Comparison of ENCODE assay signal across 27 cellular contexts in genomic region chr16:85518398-85519049, GRCh38.
"Had no signal": no experiment of that assay in that cellular context is flagged by ENCODE, and none has a peak within 500 bp of the region (broad histone marks: within the 10 kb centered on the region; RNA-seq: fewer than 3 reads in every experiment).

No MANE protein-coding gene starts in this region.

- H3K9me3 ChIP-seq: ascending aorta, esophagus muscularis mucosa, heart left ventricle, left lung, lower lobe of right lung, right atrium auricular region, spleen, upper lobe of left lung, vagina had no signal

- H3K4me1 Mint-ChIP-seq: activated CD4-positive, alpha-beta memory T cell treated with anti-CD3 and anti-CD28 coated beads, Interleukin-2, amount 10 ng/mL, durations not matched to agents 7 days and 5 days; activated CD4-positive, alpha-beta T cell treated with anti-CD3 and anti-CD28 coated beads, Interleukin-2, amount 10 ng/mL, durations not matched to agents 24 days and 14 days; activated naive CD4-positive, alpha-beta T cell treated with anti-CD3 and anti-CD28 coated beads, Interleukin-2, amount 10 ng/mL, durations not matched to agents 7 days and 5 days; stimulated activated naive CD8-positive, alpha-beta T cell treated with anti-CD3 and anti-CD28 coated beads, Interleukin-15, amount 100 ng/mL, for 72 hours had no signal

- H3K4me3 Mint-ChIP-seq: activated CD4-positive, alpha-beta memory T cell treated with anti-CD3 and anti-CD28 coated beads, Interleukin-2, amount 10 ng/mL, durations not matched to agents 7 days and 5 days; activated CD4-positive, alpha-beta T cell treated with anti-CD3 and anti-CD28 coated beads, Interleukin-2, amount 10 ng/mL, durations not matched to agents 24 days and 14 days; activated naive CD4-positive, alpha-beta T cell treated with anti-CD3 and anti-CD28 coated beads, Interleukin-2, amount 10 ng/mL, durations not matched to agents 7 days and 5 days; activated naive CD8-positive, alpha-beta T cell treated with anti-CD3 and anti-CD28 coated beads, Interleukin-2, amount 10 ng/mL, durations not matched to agents 7 days and 5 days; activated T-cell treated with anti-CD3 and anti-CD28 coated beads, Interleukin-2, amount 50 U/mL, for 24 hours; brain; nephron progenitor cell; stimulated activated naive CD8-positive, alpha-beta T cell treated with anti-CD3 and anti-CD28 coated beads, Interleukin-15, amount 100 ng/mL, for 72 hours had no signal

- H3K27me3 ChIP-seq: ascending aorta, cardiac muscle cell, esophagus muscularis mucosa, foreskin keratinocyte, heart left ventricle, left lung, right atrium auricular region, spleen, upper lobe of left lung, vagina had no signal

- H3K4me3 ChIP-seq: ascending aorta, cardiac muscle cell, esophagus muscularis mucosa, heart left ventricle, left lung, lower lobe of right lung, right atrium auricular region, spleen, upper lobe of left lung, vagina had no signal

- H3K27me3 Mint-ChIP-seq: activated CD4-positive, alpha-beta memory T cell treated with anti-CD3 and anti-CD28 coated beads, Interleukin-2, amount 10 ng/mL, durations not matched to agents 7 days and 5 days; activated naive CD4-positive, alpha-beta T cell treated with anti-CD3 and anti-CD28 coated beads, Interleukin-2, amount 10 ng/mL, durations not matched to agents 7 days and 5 days; activated naive CD8-positive, alpha-beta T cell treated with anti-CD3 and anti-CD28 coated beads, Interleukin-2, amount 10 ng/mL, durations not matched to agents 7 days and 5 days; activated T-cell treated with anti-CD3 and anti-CD28 coated beads, Interleukin-2, amount 50 U/mL, for 24 hours; stimulated activated naive CD8-positive, alpha-beta T cell treated with anti-CD3 and anti-CD28 coated beads, Interleukin-15, amount 100 ng/mL, for 72 hours had no signal

- ATAC-seq: foreskin keratinocyte; left lung; lower lobe of right lung; stimulated activated naive CD8-positive, alpha-beta T cell treated with anti-CD3 and anti-CD28 coated beads, Interleukin-15, amount 100 ng/mL, for 72 hours had no signal

- H3K27ac ChIP-seq: ascending aorta, esophagus muscularis mucosa, foreskin keratinocyte, heart left ventricle, left lung, lower lobe of right lung, spleen, upper lobe of left lung, vagina had no signal

- DNase-seq: activated CD4-positive, alpha-beta memory T cell treated with anti-CD3 and anti-CD28 coated beads, Interleukin-2, amount 10 ng/mL, durations not matched to agents 7 days and 5 days; activated CD4-positive, alpha-beta T cell treated with anti-CD3 and anti-CD28 coated beads, Interleukin-2, amount 10 ng/mL, durations not matched to agents 24 days and 14 days; activated CD4-positive, CD25-positive, alpha-beta regulatory T cell treated with anti-CD3 and anti-CD28 coated beads, Interleukin-2, amount 50 U/mL, for 72 hours; activated CD8-positive, alpha-beta memory T cell treated with anti-CD3 and anti-CD28 coated beads, Interleukin-2, amount 50 U/mL, for 48 hours; activated gamma-delta T cell; activated naive CD4-positive, alpha-beta T cell treated with anti-CD3 and anti-CD28 coated beads, Interleukin-2, amount 10 ng/mL, durations not matched to agents 7 days and 5 days; activated naive CD8-positive, alpha-beta T cell treated with anti-CD3 and anti-CD28 coated beads, Interleukin-2, amount 10 ng/mL, durations not matched to agents 7 days and 5 days; activated T-cell treated with anti-CD3 and anti-CD28 coated beads, Interleukin-2, amount 50 U/mL, for 24 hours; foreskin keratinocyte; heart left ventricle; hypothalamus; kidney glomerular epithelial cell; lower lobe of right lung; mesendoderm; nephron progenitor cell; occipital lobe; spleen; stimulated activated naive CD8-positive, alpha-beta T cell treated with anti-CD3 and anti-CD28 coated beads, Interleukin-15, amount 100 ng/mL, for 72 hours; substantia nigra; upper lobe of left lung had no signal

- H3K27ac Mint-ChIP-seq: activated CD4-positive, alpha-beta memory T cell treated with anti-CD3 and anti-CD28 coated beads, Interleukin-2, amount 10 ng/mL, durations not matched to agents 7 days and 5 days; activated CD4-positive, alpha-beta T cell treated with anti-CD3 and anti-CD28 coated beads, Interleukin-2, amount 10 ng/mL, durations not matched to agents 24 days and 14 days; activated naive CD4-positive, alpha-beta T cell treated with anti-CD3 and anti-CD28 coated beads, Interleukin-2, amount 10 ng/mL, durations not matched to agents 7 days and 5 days; activated naive CD8-positive, alpha-beta T cell treated with anti-CD3 and anti-CD28 coated beads, Interleukin-2, amount 10 ng/mL, durations not matched to agents 7 days and 5 days; activated T-cell treated with anti-CD3 and anti-CD28 coated beads, Interleukin-2, amount 50 U/mL, for 24 hours; nephron progenitor cell; stimulated activated naive CD8-positive, alpha-beta T cell treated with anti-CD3 and anti-CD28 coated beads, Interleukin-15, amount 100 ng/mL, for 72 hours had no signal

- H3K9me3 Mint-ChIP-seq: activated CD4-positive, alpha-beta memory T cell treated with anti-CD3 and anti-CD28 coated beads, Interleukin-2, amount 10 ng/mL, durations not matched to agents 7 days and 5 days had no signal

- H3K36me3 ChIP-seq: ascending aorta, cardiac muscle cell, esophagus muscularis mucosa, heart left ventricle, left lung, lower lobe of right lung, right atrium auricular region, spleen, upper lobe of left lung, vagina had no signal

- H3K36me3 Mint-ChIP-seq: activated naive CD4-positive, alpha-beta T cell treated with anti-CD3 and anti-CD28 coated beads, Interleukin-2, amount 10 ng/mL, durations not matched to agents 7 days and 5 days; activated naive CD8-positive, alpha-beta T cell treated with anti-CD3 and anti-CD28 coated beads, Interleukin-2, amount 10 ng/mL, durations not matched to agents 7 days and 5 days had no signal
